Comparison of ENCODE assay signal across 11 cellular contexts in genomic region chr6:20365456-20365855, GRCh38. TPM values are rescaled to one million over a fixed set of nuclear protein-coding genes. Genes with fewer than 3 reads are reported as not detected.
DNase-seq lines count a peak whose midpoint lies in the region; ATAC-seq and TF ChIP-seq lines count a peak whose summit lies in the region.
"Had no signal": no experiment of that assay in that cellular context is flagged by ENCODE, and none has a peak within 500 bp of the region (broad histone marks: within the 10 kb centered on the region; RNA-seq: fewer than 3 reads in every experiment).

No MANE protein-coding gene starts in this region.

- no peak for TF ChIP-seq POLR2A in IMR-90 (IDR thresholded peaks at IDR 0.05; ENCODE audit: low read depth, low read length)

- H3K79me1 ChIP-seq in IMR-90 (ENCODE audit: low read depth in 1 of 2, low read length in 2 of 2): no peaks in the 10 kb centered on the region

- no peak overlapping the region for H2BK5ac ChIP-seq in IMR-90 (ENCODE audit: low read depth, low read length, poor library complexity, severe bottlenecking)

- peaks cover 2% of the 10 kb centered on the region for H3K27me3 Mint-ChIP-seq in activated CD4-positive, alpha-beta T cell treated with anti-CD3 and anti-CD28 coated beads, Interleukin-2, amount 10 ng/mL, durations not matched to agents 7 days and 5 days
- peaks cover 5 to 24% (median 9%) of the 10 kb centered on the region in 3 donors for H3K27me3 Mint-ChIP-seq in naive B cell

- H3K9me3 Mint-ChIP-seq in activated CD4-positive, alpha-beta T cell treated with anti-CD3 and anti-CD28 coated beads, Interleukin-2, amount 10 ng/mL, durations not matched to agents 7 days and 5 days: peaks cover 25% of the 10 kb centered on the region
- peaks cover 0 to 3% (median 0%) of the 10 kb centered on the region in 7 donors for H3K9me3 Mint-ChIP-seq in naive B cell

- DNase-seq in activated CD4-positive, alpha-beta T cell treated with anti-CD3 and anti-CD28 coated beads, Interleukin-2, amount 10 ng/mL, durations not matched to agents 7 days and 5 days: peak; percentile 31
- no peak for DNase-seq in activated CD4-positive, alpha-beta T cell treated with anti-CD3 and anti-CD28 coated beads, Interleukin-2, amount 50 U/mL, for 48 hours
- DNase-seq in IMR-90 (no peak), naive B cell (no peak), HEK293T (ENCODE audit: extremely low spot score) (no peak), NCI-H2227 treated with DMSO at 0.1 percent for 48 hours (lab: John Stamatoyannopoulos, UW) (no peak)
- no peak for DNase-seq in stimulated activated CD4-positive, alpha-beta T cell treated with anti-CD3 and anti-CD28 coated beads, Interleukin-4, amount 100 ng/mL, for 24 hours
- DNase-seq: Kasumi-1, left ventricle myocardium inferior, nucleus accumbens had no signal

- H3K56ac ChIP-seq in IMR-90 (ENCODE audit: extremely low read depth, insufficient read depth, low read length): no peak overlapping the region

- H4K8ac ChIP-seq in IMR-90 (ENCODE audit: low read depth in 2 of 2, low read length in 2 of 2): no peak overlapping the region

- intact Hi-C loops in IMR-90 (cut with micrococcal nuclease): no loop called here

- 0 out of 2 replicates have a peak, but pooled peaks cover 2% of the 10 kb centered on the region for H3K9me1 ChIP-seq in IMR-90 (ENCODE audit: insufficient read depth, low read length)

- no peak overlapping the region; the same call in 2 of the 3 replicates for H2BK15ac ChIP-seq in IMR-90 (ENCODE audit: low read depth, low read length)

- H3K23ac ChIP-seq in IMR-90 (ENCODE audit: low read depth, low read length): no peak overlapping the region

- no peak for TF ChIP-seq CTCF in IMR-90 (conservative IDR thresholded peaks at IDR 0.05; ENCODE audit: low read depth, low read length)

- BruUV-seq in IMR-90 (replicated peaks; lab: Mats Ljungman, UMichigan): no TSS peak

- no peak for TF ChIP-seq RAD21 in IMR-90 (IDR thresholded peaks at IDR 0.05; ENCODE audit: low read length)

- CTCF ChIA-PET in activated CD4-positive, alpha-beta T cell treated with anti-CD3 and anti-CD28 coated beads, Interleukin-2, amount 10 ng/mL, durations not matched to agents 7 days and 5 days (lab: Charles Lee): interaction anchor here (0.6 to 4.5 kb wide), 12 partner anchors 8 to 155 kb away, joined by 3 to 15 read pairs (median 4); no protein-coding TSS in a partner anchor
- CTCF ChIA-PET in IMR-90 (lab: Yijun Ruan, JAX) (no interaction called here), HEK293T (lab: Yijun Ruan, JAX) (no interaction called here)

- WGBS in IMR-90 (ENCODE audit: extremely low coverage in 2 of 2, insufficient read length in 1 of 2), 2 experiments: no CpG with 5 or more reads among the region's 3 CpGs

- no peaks in the 10 kb centered on the region for H3K36me3 ChIP-seq in IMR-90 (ENCODE audit: control insufficient read depth, insufficient read depth, low read length)
- H3K36me3 ChIP-seq: left ventricle myocardium inferior had no signal

- no peak overlapping the region for H2BK120ac ChIP-seq in IMR-90 (ENCODE audit: low read depth, low read length)

- peaks cover 2% of the 10 kb centered on the region; the same call in 1 of the 2 replicates for H3K9me3 ChIP-seq in IMR-90 (ENCODE audit: control insufficient read depth, insufficient read depth, low read length)
- H3K9me3 ChIP-seq: left ventricle myocardium inferior had no signal

- no peak overlapping the region for H4K91ac ChIP-seq in IMR-90 (ENCODE audit: insufficient read depth, low read depth, low read length)

- H3K4me3 Mint-ChIP-seq in activated CD4-positive, alpha-beta T cell treated with anti-CD3 and anti-CD28 coated beads, Interleukin-2, amount 10 ng/mL, durations not matched to agents 7 days and 5 days: peak overlapping the region; percentile 68
- H3K4me3 Mint-ChIP-seq in naive B cell: peak overlapping the region in 5 of 8 donors; percentile 18 to 87 (median 69)

- no peaks in the 10 kb centered on the region for H3K27me3 ChIP-seq in IMR-90 (ENCODE audit: control insufficient read depth, insufficient read depth, low read length)

- no peaks in the 10 kb centered on the region for H4K20me1 ChIP-seq in IMR-90 (ENCODE audit: insufficient read depth, low read length)

- no peak overlapping the region for H4K5ac ChIP-seq in IMR-90 (ENCODE audit: low read depth, low read length)

- H3K4me3 ChIP-seq in IMR-90 (ENCODE audit: insufficient read depth, low read depth, low read length): no peak overlapping the region
- H3K4me3 ChIP-seq: left ventricle myocardium inferior had no signal

- H3K4me1 ChIP-seq in IMR-90 (ENCODE audit: control insufficient read depth, insufficient read depth, low read length): peaks cover 4% of the 10 kb centered on the region
- H3K4me1 ChIP-seq: left ventricle myocardium inferior had no signal

- POLR2A ChIA-PET in activated CD4-positive, alpha-beta T cell treated with anti-CD3 and anti-CD28 coated beads, Interleukin-2, amount 10 ng/mL, durations not matched to agents 7 days and 5 days (lab: Charles Lee): interaction anchor here (1.1 to 1.7 kb wide), 2 partner anchors 9 to 46 kb away, joined by 4 to 5 read pairs; no protein-coding TSS in a partner anchor
- POLR2A ChIA-PET in IMR-90 (lab: Charles Lee; ENCODE audit: unreplicated experiment): no interaction called here
- POLR2A ChIA-PET in HEK293T (lab: Yijun Ruan, JAX): interaction anchor here (1.2 kb wide), 1 partner anchor 36 kb away, joined by 3 read pairs; the partner anchor contains the start of gene E2F3

- no peak overlapping the region for H3K9ac ChIP-seq in IMR-90 (ENCODE audit: low read depth, low read length)

- H3K27ac Mint-ChIP-seq in activated CD4-positive, alpha-beta T cell treated with anti-CD3 and anti-CD28 coated beads, Interleukin-2, amount 10 ng/mL, durations not matched to agents 7 days and 5 days: peak overlapping the region; percentile 99
- H3K27ac Mint-ChIP-seq in naive B cell: no peak overlapping the region

- peak; percentile 82 for ATAC-seq in GM21619 (IDR thresholded peaks at IDR 0.05; ENCODE audit: unreplicated experiment)
- ATAC-seq in IMR-90 (ENCODE audit: low read depth): no peak
- ATAC-seq in naive B cell (ENCODE audit: low read depth in 2 of 2): no peak

- no peak overlapping the region for H2BK20ac ChIP-seq in IMR-90 (ENCODE audit: low read depth, low read length)

- dilution Hi-C loops in IMR-90 (cut with HindIII; ENCODE audit: low sequenced_read_pairs, unreplicated experiment): no loop called here

- no peak overlapping the region for H2AFZ ChIP-seq in IMR-90 (replicated peaks; ENCODE audit: low read length, poor library complexity)

- in situ Hi-C loops in IMR-90 (cut with MboI; ENCODE audit: low sequenced_read_pairs): no loop called here

- H3K4me2 ChIP-seq in IMR-90 (ENCODE audit: low read depth, low read length): no peak overlapping the region

- no peak overlapping the region for H3K18ac ChIP-seq in IMR-90 (ENCODE audit: low read depth, low read length)

- H3K36me3 Mint-ChIP-seq in activated CD4-positive, alpha-beta T cell treated with anti-CD3 and anti-CD28 coated beads, Interleukin-2, amount 10 ng/mL, durations not matched to agents 7 days and 5 days (ENCODE audit: low read depth): peaks cover 27% of the 10 kb centered on the region
- H3K36me3 Mint-ChIP-seq in naive B cell: peaks cover 0 to 5% of the 10 kb centered on the region in 2 donors

- H3K4me1 Mint-ChIP-seq in activated CD4-positive, alpha-beta T cell treated with anti-CD3 and anti-CD28 coated beads, Interleukin-2, amount 10 ng/mL, durations not matched to agents 7 days and 5 days: peaks cover 55% of the 10 kb centered on the region
- H3K4me1 Mint-ChIP-seq in naive B cell: peaks cover 7 to 30% (median 28%) of the 10 kb centered on the region in 3 donors

- H2AK9ac ChIP-seq in IMR-90 (replicated peaks; ENCODE audit: low read depth, low read length, poor library complexity): no peak overlapping the region

- no peak overlapping the region for H3K14ac ChIP-seq in IMR-90 (replicated peaks; ENCODE audit: low read depth, low read length)

- peak overlapping the region; percentile 38; the same call in 1 of the 2 replicates for H3K4ac ChIP-seq in IMR-90 (ENCODE audit: low read depth, low read length)

- H2AK5ac ChIP-seq in IMR-90 (ENCODE audit: low read depth, low read length): no peak overlapping the region

- H3K27ac ChIP-seq in IMR-90 (ENCODE audit: insufficient read depth, low read length): no peak overlapping the region
- H3K27ac ChIP-seq: left ventricle myocardium inferior had no signal

TF ChIP-seq in IMR-90, 13 proteins besides CTCF, POLR2A, EP300 and RAD21 (continues in another document):
- TF ChIP-seq CEBPB (IDR thresholded peaks at IDR 0.05; ENCODE audit: low read depth, low read length): no peak
- no peak for TF ChIP-seq ELK1 (IDR thresholded peaks at IDR 0.05; ENCODE audit: borderline replicate concordance, low read depth, low read length)
- no peak for TF ChIP-seq SMC3 (IDR thresholded peaks at IDR 0.05; ENCODE audit: low read depth, low read length)

TF ChIP-seq in HEK293T, 16 proteins besides CTCF, POLR2A, EP300 and RAD21:
- no peak for TF ChIP-seq SUZ12 (IDR thresholded peaks at IDR 0.05)
- no peak for TF ChIP-seq ZNF384 (IDR thresholded peaks at IDR 0.05)
- TF ChIP-seq CTBP1 (IDR thresholded peaks at IDR 0.05; ENCODE audit: borderline replicate concordance): no peak
- TF ChIP-seq HDGF (IDR thresholded peaks at IDR 0.05; ENCODE audit: borderline replicate concordance): no peak
- TF ChIP-seq ARNT (IDR thresholded peaks at IDR 0.05): no peak
- no peak for TF ChIP-seq NFRKB (IDR thresholded peaks at IDR 0.05)
- no peak for TF ChIP-seq FOXM1 (IDR thresholded peaks at IDR 0.05; ENCODE audit: borderline replicate concordance)
- TF ChIP-seq ELF4 (IDR thresholded peaks at IDR 0.05): no peak
- no peak for TF ChIP-seq FOXA1 (IDR thresholded peaks at IDR 0.05)
TF ChIP-seq in HEK293T: peak in this region for 0.

RNA-seq across cellular contexts. Expression of gene E2F3, which starts 36.2 kb away (rescaled TPM):
- total RNA-seq in activated CD4-positive, alpha-beta T cell treated with anti-CD3 and anti-CD28 coated beads, Interleukin-2, amount 10 ng/mL, durations not matched to agents 7 days and 5 days: 10 to 100 TPM; 30.9 to 33.9 TPM
- 2.3 and 3.3 TPM in 2 replicates for total RNA-seq in IMR-90 (2012; rRNA removed)
- polyA plus RNA-seq in IMR-90 (2012; rRNA removed) (7.5 and 8.2 TPM in 2 replicates), naive B cell (ENCODE audit: low read depth in 6 of 6) (1 to 10 TPM in 5 of 6 donors, under 1 TPM in 1; 0.94 to 3.4 (median 2.6) TPM)
- 2.1 and 4.1 TPM in 2 replicates for polyA plus RNA-seq in IMR-90 (2012; cell fraction: cytosol; rRNA removed)
- 6.2 and 23.5 TPM in 2 replicates for polyA plus RNA-seq in IMR-90 (2012; cell fraction: nucleus; rRNA removed; ENCODE audit: low replicate concordance)
